Comparison of ENCODE assay signal across 23 cellular contexts in the genomic region with DNA sequence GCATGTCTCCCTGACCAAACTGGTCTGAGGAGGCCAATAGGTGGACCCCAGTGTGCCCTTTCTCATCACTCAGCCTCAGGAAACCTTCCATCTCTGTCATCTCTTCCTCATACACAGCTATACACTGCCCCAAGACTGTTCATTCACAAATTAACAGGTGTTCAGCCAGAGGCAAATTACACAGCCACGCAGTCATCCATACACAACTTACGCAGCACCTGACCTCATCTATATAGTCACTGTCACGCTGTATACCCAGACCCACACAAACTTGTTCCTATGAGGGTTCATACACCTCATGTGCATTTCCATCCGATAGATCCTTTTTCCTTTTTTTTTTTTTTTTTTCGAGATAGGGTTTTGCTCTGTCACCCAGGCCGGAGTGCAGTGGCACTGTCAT. TPM values are rescaled to one million over a fixed set of nuclear protein-coding genes. Genes with fewer than 3 reads are reported as not detected.
"Had no signal": no experiment of that assay in that cellular context is flagged by ENCODE, and none has a peak within 500 bp of the region (broad histone marks: within the 10 kb centered on the region; RNA-seq: fewer than 3 reads in every experiment).

No MANE protein-coding gene starts in this region.

- H3K27me3 Mint-ChIP-seq: naive B cell had no signal

- H3K4me3 Mint-ChIP-seq: dendritic cell treated with granulocyte-macrophage colony-stimulating factor and Interleukin-4, amounts not matched to agents 40 ng/mL and 50 ng/mL, for 4 days; immature natural killer cell; mesothelial cell of epicardium had no signal

- H2AFZ ChIP-seq: hepatocyte had no signal

- H3K36me3 Mint-ChIP-seq: mesothelial cell of epicardium, naive B cell had no signal

- DNase-seq: colonic mucosa; cortex of kidney; effector CD4-positive, alpha-beta T cell; effector memory CD4-positive, alpha-beta T cell; foreskin melanocyte; heart left ventricle; hypothalamus; immature natural killer cell; left cardiac atrium; left lung; left ventricle myocardium superior; lower lobe of right lung; mesenchymal stem cell; mucosa of descending colon; naive B cell had no signal

- H3K9me3 ChIP-seq: colonic mucosa, esophagus muscularis mucosa, gastroesophageal sphincter, heart left ventricle, left lung, lower lobe of right lung, mucosa of descending colon had no signal

- H3K27ac ChIP-seq: colonic mucosa, esophagus muscularis mucosa, gastroesophageal sphincter, heart left ventricle, hepatocyte, left lung, lower lobe of right lung had no signal

- H3K36me3 ChIP-seq: colonic mucosa, esophagus muscularis mucosa, gastroesophageal sphincter, heart left ventricle, left lung, lower lobe of right lung had no signal

- H3K4me2 ChIP-seq: hepatocyte had no signal

- H3K27ac Mint-ChIP-seq: dendritic cell treated with granulocyte-macrophage colony-stimulating factor and Interleukin-4, amounts not matched to agents 40 ng/mL and 50 ng/mL, for 4 days; immature natural killer cell; mesothelial cell of epicardium had no signal

- H3K4me1 ChIP-seq: colonic mucosa, gastroesophageal sphincter, left lung, lower lobe of right lung had no signal

- H3K9me3 Mint-ChIP-seq: dendritic cell treated with granulocyte-macrophage colony-stimulating factor and Interleukin-4, amounts not matched to agents 40 ng/mL and 50 ng/mL, for 4 days; immature natural killer cell; mesothelial cell of epicardium; naive B cell had no signal

- ATAC-seq: gastroesophageal sphincter, heart left ventricle, left cardiac atrium, left lung, left ventricle myocardium superior, lower lobe of right lung, mucosa of descending colon had no signal

- H3K4me3 ChIP-seq: colonic mucosa, esophagus muscularis mucosa, gastroesophageal sphincter, heart left ventricle, hepatocyte, left lung, lower lobe of right lung, mucosa of descending colon had no signal

- H3K79me2 ChIP-seq: hepatocyte had no signal

RNA-seq across cellular contexts. Expression of a gene that starts 12.4 kb away (rescaled TPM):
- total RNA-seq: fibroblast of lung, lung microvascular endothelial cell had no signal
- polyA plus RNA-seq: fibroblast of lung, keratinocyte had no signal
